Comparison of ENCODE assay signal across 15 cellular contexts in genomic region chr4:138521809-138522208, GRCh38.
DNase-seq lines count a peak whose midpoint lies in the region; ATAC-seq and TF ChIP-seq lines count a peak whose summit lies in the region.
"Had no signal": no experiment of that assay in that cellular context is flagged by ENCODE, and none has a peak within 500 bp of the region (broad histone marks: within the 10 kb centered on the region; RNA-seq: fewer than 3 reads in every experiment).

No MANE protein-coding gene starts in this region.

- TF ChIP-seq POLR2A in erythroblast (IDR thresholded peaks at IDR 0.05; ENCODE audit: low read length): no peak

- H3K9me2 ChIP-seq in Loucy (replicated peaks; ENCODE audit: low read depth, low read length): no peaks in the 10 kb centered on the region

- H3F3A ChIP-seq in Loucy (ENCODE audit: low read depth): no peaks in the 10 kb centered on the region

- WGBS in mammary epithelial cell (ENCODE audit: low coverage, missing lambda C conversion rate): 89% methylated on average over 1 of the region's 4 CpGs
- 68% methylated on average over 4 of the region's 4 CpGs for WGBS in mesenchymal stem cell
- 71 to 75% methylated on average over 4 of the region's 4 CpGs for WGBS in aorta, 2 donors

- peak; percentile 41 for ATAC-seq in aorta (ENCODE audit: low FRiP score)

- H3K27ac Mint-ChIP-seq in MCF 10A (ENCODE audit: low read depth, unreplicated experiment): no peak overlapping the region
- H3K27ac Mint-ChIP-seq: B cell had no signal

- in situ Hi-C loops in mammary epithelial cell (cut with MboI; ENCODE audit: low sequenced_read_pairs in 2 of 2): loop anchor here (10.0 to 25.0 kb wide), 2 partner anchors 285 to 287 kb away; partner anchors contain the start of gene SLC7A11 (in 1 of the 2)

- no peaks in the 10 kb centered on the region for H3K79me2 ChIP-seq in mammary epithelial cell (ENCODE audit: insufficient read depth, low read length)
- no peaks in the 10 kb centered on the region for H3K79me2 ChIP-seq in Loucy (ENCODE audit: insufficient read depth, low read length)

- no peaks in the 10 kb centered on the region for H3K27me3 Mint-ChIP-seq in MCF 10A (ENCODE audit: insufficient read depth, unreplicated experiment)

- H3K4me3 Mint-ChIP-seq in MCF 10A (ENCODE audit: unreplicated experiment): no peak overlapping the region
- H3K4me3 Mint-ChIP-seq: B cell had no signal

- H4K91ac ChIP-seq in mesenchymal stem cell (ENCODE audit: low read length): no peak overlapping the region

- dilution Hi-C loops in mammary epithelial cell (cut with HindIII; ENCODE audit: low sequenced_read_pairs): no loop called here

- TF ChIP-seq CTCF in mammary epithelial cell (conservative IDR thresholded peaks at IDR 0.05 in 1 of 2, IDR thresholded peaks at IDR 0.05 in 1 of 2; ENCODE audit: extremely low read depth in 1 of 2, insufficient read depth in 1 of 2, low read depth in 1 of 2, low read length in 2 of 2) (no peak), MCF 10A (IDR thresholded peaks at IDR 0.05; ENCODE audit: unreplicated experiment) (no peak), Loucy (conservative IDR thresholded peaks at IDR 0.05; ENCODE audit: low read length) (no peak)

- no peak overlapping the region for H2AK5ac ChIP-seq in mesenchymal stem cell (ENCODE audit: low read length, severe bottlenecking)

- intact Hi-C loops in mammary epithelial cell (cut with micrococcal nuclease) (loop anchor here (1.0 kb wide), 4 partner anchors 280 to 702 kb away; partner anchors contain the start of gene SLC7A11), MCF 10A (cut with micrococcal nuclease) (loop anchor here (1.0 to 10.0 kb wide), 4 partner anchors 281 to 487 kb away; no protein-coding TSS in a partner anchor), aorta (cut with DNase I) (no loop called here)

- H3K4me2 ChIP-seq in mammary epithelial cell (ENCODE audit: insufficient read depth, low read depth, low read length) (no peak overlapping the region), Loucy (ENCODE audit: low read depth, low read length, poor library complexity, severe bottlenecking) (no peak overlapping the region), mesenchymal stem cell (ENCODE audit: low read length, poor library complexity, severe bottlenecking) (no peak overlapping the region)

- CTCF ChIA-PET in mammary epithelial cell (lab: Charles Lee; ENCODE audit: low non-redundant PET): interaction anchor here (0.6 to 0.7 kb wide), 4 partner anchors 276 to 727 kb away, joined by 3 to 4 read pairs (median 4); partner anchors contain the start of gene SLC7A11
- CTCF ChIA-PET in MCF 10A (lab: Yijun Ruan, JAX): interaction anchor here (0.6 to 1.8 kb wide), 12 partner anchors 11 to 1188 kb away, joined by 3 to 10 read pairs (median 4); partner anchors contain the start of gene SLC7A11

- no peak overlapping the region for H3K4me3 ChIP-seq in mammary epithelial cell (replicated peaks in 1 of 3; ENCODE audit: insufficient read depth in 1 of 3, low read depth in 2 of 3, low read length in 3 of 3)
- H3K4me3 ChIP-seq in Loucy (ENCODE audit: low read length, poor library complexity, severe bottlenecking): no peak overlapping the region
- H3K4me3 ChIP-seq in mesenchymal stem cell (ENCODE audit: insufficient read depth in 1 of 2, low read depth in 1 of 2, low read length in 2 of 2): no peak overlapping the region
- no peak overlapping the region for H3K4me3 ChIP-seq in aorta (ENCODE audit: low read length in 2 of 2)

- H3K36me3 Mint-ChIP-seq in MCF 10A (ENCODE audit: insufficient read depth, unreplicated experiment): no peaks in the 10 kb centered on the region

- no peak overlapping the region for H3K4ac ChIP-seq in mesenchymal stem cell (ENCODE audit: low read depth in 1 of 2, low read length in 2 of 2)

- POLR2A ChIA-PET in MCF 10A (lab: Yijun Ruan, JAX): no interaction called here

- DNase-seq in mammary epithelial cell (no peak), MCF 10A (ENCODE audit: unreplicated experiment) (no peak), mesenchymal stem cell (no peak), aorta (no peak), mucosa of gallbladder (ENCODE audit: low spot score) (no peak), erythroblast (lab: John Stamatoyannopoulos, UW) (no peak), AG20443 (ENCODE audit: low spot score) (no peak)
- DNase-seq: DMS 273 treated with DMSO at 0.1 percent for 48 hours, NCI-H1105 treated with DMSO at 0.1 percent for 48 hours, NCI-H1694, NCI-H2081 treated with DMSO at 0.1 percent for 48 hours, NCI-H774 had no signal

- H3K4me1 ChIP-seq in mammary epithelial cell (ENCODE audit: insufficient read depth, low read length) (no peaks in the 10 kb centered on the region), Loucy (ENCODE audit: insufficient read depth, low read length, poor library complexity, severe bottlenecking) (no peaks in the 10 kb centered on the region), mesenchymal stem cell (ENCODE audit: control insufficient read depth, insufficient read depth, low read depth, low read length) (no peaks in the 10 kb centered on the region), aorta (ENCODE audit: control insufficient read depth in 1 of 2, insufficient read depth in 2 of 2, low read length in 2 of 2) (no peaks in the 10 kb centered on the region)

- no peak overlapping the region for H3K14ac ChIP-seq in mesenchymal stem cell (ENCODE audit: low read length in 2 of 2)

- H3K79me1 ChIP-seq in mesenchymal stem cell (replicated peaks; ENCODE audit: low read length, poor library complexity, severe bottlenecking): no peaks in the 10 kb centered on the region

- no peak overlapping the region for H3K9ac ChIP-seq in mammary epithelial cell (ENCODE audit: insufficient read depth, low read length)
- no peak overlapping the region for H3K9ac ChIP-seq in Loucy (ENCODE audit: low read depth, low read length, poor library complexity, severe bottlenecking)
- no peak overlapping the region for H3K9ac ChIP-seq in mesenchymal stem cell (ENCODE audit: low read length)

- no peak overlapping the region for H3K23ac ChIP-seq in mesenchymal stem cell (ENCODE audit: low read length in 2 of 2)

- H2BK120ac ChIP-seq in mesenchymal stem cell (ENCODE audit: low read depth, low read length): no peak overlapping the region

- H3K4me1 Mint-ChIP-seq in MCF 10A (ENCODE audit: insufficient read depth, unreplicated experiment): no peaks in the 10 kb centered on the region
- H3K4me1 Mint-ChIP-seq: B cell had no signal

- H3K9me3 ChIP-seq in mammary epithelial cell (replicated peaks; ENCODE audit: insufficient read depth, low read length) (no peaks in the 10 kb centered on the region), Loucy (ENCODE audit: insufficient read depth, low read depth, low read length) (no peaks in the 10 kb centered on the region), mesenchymal stem cell (ENCODE audit: control insufficient read depth, low read length) (peaks cover 7% of the 10 kb centered on the region), aorta (ENCODE audit: control insufficient read depth, low read length) (no peaks in the 10 kb centered on the region)

- H2AFZ ChIP-seq in mammary epithelial cell (ENCODE audit: low read depth, low read length): peak overlapping the region; percentile 12
- peak overlapping the region; percentile 47; the same call in 1 of the 2 replicates for H2AFZ ChIP-seq in Loucy (ENCODE audit: low read length)
- peak overlapping the region; percentile 32 for H2AFZ ChIP-seq in mesenchymal stem cell (ENCODE audit: low read depth, low read length)

- H3K27ac ChIP-seq in mammary epithelial cell (ENCODE audit: insufficient read depth, low read depth, low read length): no peak overlapping the region
- no peak overlapping the region for H3K27ac ChIP-seq in mesenchymal stem cell (ENCODE audit: low read length, poor library complexity, severe bottlenecking)
- H3K27ac ChIP-seq in aorta (ENCODE audit: low read depth in 1 of 2, low read length in 2 of 2): no peak overlapping the region
- H3K27ac ChIP-seq: 22Rv1 had no signal

- no peaks in the 10 kb centered on the region for H3K27me3 ChIP-seq in mammary epithelial cell (ENCODE audit: insufficient read depth, low read length)
- no peaks in the 10 kb centered on the region for H3K27me3 ChIP-seq in Loucy (ENCODE audit: insufficient read depth, low read length, poor library complexity, severe bottlenecking)
- H3K27me3 ChIP-seq in mesenchymal stem cell (ENCODE audit: control insufficient read depth in 1 of 2, insufficient read depth in 1 of 2, low read length in 2 of 2): no peaks in the 10 kb centered on the region
- H3K27me3 ChIP-seq in aorta (ENCODE audit: control insufficient read depth in 1 of 2, insufficient read depth in 2 of 2, low read length in 1 of 2): no peaks in the 10 kb centered on the region

- BruUV-seq in mammary epithelial cell (replicated peaks; lab: Mats Ljungman, UMichigan) (no TSS peak), MCF 10A (replicated peaks; lab: Mats Ljungman, UMichigan) (no TSS peak)

- no peak overlapping the region for H4K8ac ChIP-seq in mesenchymal stem cell (ENCODE audit: low read length)

- H3K18ac ChIP-seq in mesenchymal stem cell (ENCODE audit: low read depth in 1 of 2, low read length in 2 of 2): no peak overlapping the region

- no peak overlapping the region for H2BK15ac ChIP-seq in mesenchymal stem cell (ENCODE audit: low read depth, poor library complexity, severe bottlenecking)

- H4K20me1 ChIP-seq in mammary epithelial cell (ENCODE audit: insufficient read depth, low read length) (no peaks in the 10 kb centered on the region), Loucy (ENCODE audit: insufficient read depth, low read length, poor library complexity, severe bottlenecking) (no peaks in the 10 kb centered on the region)

- H2BK5ac ChIP-seq in mesenchymal stem cell (ENCODE audit: low read depth, low read length, poor library complexity, severe bottlenecking): no peak overlapping the region

- peaks cover 14% of the 10 kb centered on the region for H3K9me3 Mint-ChIP-seq in MCF 10A (ENCODE audit: unreplicated experiment)

- H2BK12ac ChIP-seq in mesenchymal stem cell (ENCODE audit: low read length in 2 of 2): no peak overlapping the region

- H3K36me3 ChIP-seq in mammary epithelial cell (ENCODE audit: insufficient read depth, low read length) (no peaks in the 10 kb centered on the region), Loucy (ENCODE audit: insufficient read depth, low read length) (no peaks in the 10 kb centered on the region), mesenchymal stem cell (ENCODE audit: control insufficient read depth in 1 of 2, insufficient read depth in 2 of 2, low read depth in 1 of 2, low read length in 2 of 2) (no peaks in the 10 kb centered on the region), aorta (ENCODE audit: control insufficient read depth in 1 of 2, insufficient read depth in 2 of 2, low read length in 1 of 2) (no peaks in the 10 kb centered on the region)

Comparison
In these comparisons a context has a peak if more than half of its experiments do, and no peak if none do; other contexts are left out.
1. intact Hi-C loops: an anchor here in mammary epithelial cell (1.0 kb wide) and MCF 10A (1.0 to 10.0 kb wide); none called in aorta.